ENCODE assay signal across 7 cellular contexts in the genomic region with DNA sequence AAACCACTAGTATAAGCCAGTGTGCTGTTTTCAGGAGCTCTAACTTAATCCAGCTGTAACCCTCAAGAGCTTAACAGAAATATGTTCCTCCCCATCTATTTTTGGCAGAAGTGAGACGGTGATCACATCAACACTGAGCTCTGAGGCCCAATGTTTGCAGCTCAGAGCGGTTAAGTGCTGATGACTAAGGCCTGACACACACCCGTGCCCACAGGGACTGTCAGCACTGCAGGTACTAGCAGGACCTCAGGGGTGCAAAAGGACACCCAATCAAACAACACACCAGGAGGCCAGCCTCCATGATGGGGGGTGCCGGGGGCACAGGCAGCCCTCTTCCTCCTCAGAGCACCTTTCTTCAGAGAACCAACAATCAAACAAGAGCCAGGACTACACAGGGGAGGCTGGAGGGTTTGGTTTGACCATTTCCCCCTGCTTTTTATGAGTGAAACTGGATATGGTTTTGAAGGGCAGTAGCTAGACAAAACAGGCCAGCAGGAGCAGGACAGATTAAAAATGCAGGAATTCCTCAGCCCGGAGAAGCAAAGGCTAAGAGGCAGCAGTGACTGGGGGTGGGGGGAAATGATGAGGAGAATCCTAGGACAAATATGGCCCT.
DNase-seq lines count a peak whose midpoint lies in the region; ATAC-seq and TF ChIP-seq lines count a peak whose summit lies in the region.

No MANE protein-coding gene starts in this region.

- H3K4me3 Mint-ChIP-seq in naive B cell, result peak overlapping the region; percentile 42 to 94 (median 84)

- peaks cover 80 to 98% (median 94%) of the 10 kb centered on the region in 3 donors for H3K4me1 Mint-ChIP-seq in naive B cell

- ATAC-seq in GM18861 (IDR thresholded peaks at IDR 0.05; ENCODE audit: unreplicated experiment) (peak; percentile 74), HG02885 (IDR thresholded peaks at IDR 0.05; ENCODE audit: poor library complexity, unreplicated experiment) (peak; percentile 79), naive B cell (ENCODE audit: low read depth in 2 of 2) (peak; percentile 68 to 69)
- ATAC-seq in stimulated activated naive CD8-positive, alpha-beta T cell treated with anti-CD3 and anti-CD28 coated beads, Interleukin-15, Interleukin-2, amounts not matched to agents 100 U/mL and 50 U/mL, for 24 hours, result peak; percentile 100

- no peaks in the 10 kb centered on the region for H3K9me3 Mint-ChIP-seq in naive B cell

- no peak overlapping the region for H3K4me3 ChIP-seq in epithelial cell of esophagus (ENCODE audit: low read length)

- peak overlapping the region; percentile 93 to 99 (median 96) for H3K27ac Mint-ChIP-seq in naive B cell

- no peaks in the 10 kb centered on the region for H3K36me3 Mint-ChIP-seq in naive B cell

- DNase-seq in NCI-H82 treated with DMSO at 0.1 percent for 48 hours (lab: John Stamatoyannopoulos, UW; ENCODE audit: unreplicated experiment), result peak; percentile 28
- peak in 2 of 3 experiments; percentile 47 to 68 for DNase-seq in activated CD8-positive, alpha-beta memory T cell treated with anti-CD3 and anti-CD28 coated beads for 48 hours (ENCODE audit: low read depth in 2 of 3, low spot score in 2 of 3)
- DNase-seq in epithelial cell of esophagus (ENCODE audit: low read depth), result peak; percentile 96
- DNase-seq in naive B cell, result peak; percentile 66
- DNase-seq in stimulated activated naive CD8-positive, alpha-beta T cell treated with anti-CD3 and anti-CD28 coated beads, Interleukin-15, Interleukin-2, amounts not matched to agents 100 U/mL and 50 U/mL, for 24 hours, result peak; percentile 82

- H3K27me3 Mint-ChIP-seq in naive B cell, result no peaks in the 10 kb centered on the region

- peak; percentile 5 for TF ChIP-seq CTCF in epithelial cell of esophagus (IDR thresholded peaks at IDR 0.05; ENCODE audit: insufficient read depth, low read depth, low read length, missing control alignments)

Comparison
In these comparisons a context has a peak if more than half of its experiments do, and no peak if none do; other contexts are left out.
1. DNase-seq: peak in every context shown above with its lines; median percentile 96 in epithelial cell of esophagus; 82 in stimulated activated naive CD8-positive, alpha-beta T cell treated with anti-CD3 and anti-CD28 coated beads, Interleukin-15, Interleukin-2, amounts not matched to agents 100 U/mL and 50 U/mL, for 24 hours; 66 in naive B cell; 58 in activated CD8-positive, alpha-beta memory T cell treated with anti-CD3 and anti-CD28 coated beads for 48 hours; 28 in NCI-H82 treated with DMSO at 0.1 percent for 48 hours.